21 cellular contexts compared by ENCODE assay signal in genomic region chr15:88098317-88098716, GRCh38.
"Had no signal": no experiment of that assay in that cellular context is flagged by ENCODE, and none has a peak within 500 bp of the region (broad histone marks: within the 10 kb centered on the region; RNA-seq: fewer than 3 reads in every experiment).

No MANE protein-coding gene starts in this region.

- H3K36me3 ChIP-seq: esophagus squamous epithelium, left lung, prostate gland, right atrium auricular region, tibial artery had no signal

- DNase-seq: cortex of kidney; effector memory CD8-positive, alpha-beta T cell; erythroblast; esophagus squamous epithelium; kidney; left lung; mesenchymal stem cell; midbrain; naive thymus-derived CD4-positive, alpha-beta T cell; nucleus accumbens; stimulated activated CD4-positive, alpha-beta T cell treated with anti-CD3 and anti-CD28 coated beads, Interleukin-2, amount 100 ng/mL, for 24 hours; stimulated activated CD4-positive, alpha-beta T cell treated with anti-CD3 and anti-CD28 coated beads, Interleukin-4, amount 100 ng/mL, for 24 hours; stimulated activated naive CD8-positive, alpha-beta T cell treated with anti-CD3 and anti-CD28 coated beads, Interleukin-15, Interleukin-2, amounts not matched to agents 100 U/mL and 50 U/mL, for 24 hours; substantia nigra; testis had no signal

- H3K27ac Mint-ChIP-seq: effector memory CD8-positive, alpha-beta T cell; naive thymus-derived CD4-positive, alpha-beta T cell; stimulated activated effector memory CD8-positive, alpha-beta T cell treated with anti-CD3 and anti-CD28 coated beads, Interleukin-12 subunit alpha, Interleukin-12 subunit beta, amount 100 ng/mL, for 72 hours; type B pancreatic cell had no signal

- H3K27ac ChIP-seq: esophagus squamous epithelium, left lung, prostate gland, right atrium auricular region, testis, tibial artery had no signal

- H3K9me3 ChIP-seq: esophagus squamous epithelium, left lung, prostate gland, right atrium auricular region, testis, tibial artery had no signal

- H3K9me3 Mint-ChIP-seq: effector memory CD8-positive, alpha-beta T cell; nephron; stimulated activated effector memory CD8-positive, alpha-beta T cell treated with anti-CD3 and anti-CD28 coated beads, Interleukin-12 subunit alpha, Interleukin-12 subunit beta, amount 100 ng/mL, for 72 hours; type B pancreatic cell had no signal

- H3K4me3 Mint-ChIP-seq: effector memory CD8-positive, alpha-beta T cell; naive thymus-derived CD4-positive, alpha-beta T cell; nephron; stimulated activated effector memory CD8-positive, alpha-beta T cell treated with anti-CD3 and anti-CD28 coated beads, Interleukin-12 subunit alpha, Interleukin-12 subunit beta, amount 100 ng/mL, for 72 hours; type B pancreatic cell had no signal

- H3K4me3 ChIP-seq: esophagus squamous epithelium, left lung, prostate gland, right atrium auricular region, testis, tibial artery had no signal

- H3K27me3 ChIP-seq: right atrium auricular region, testis, tibial artery had no signal

- H3K4me1 Mint-ChIP-seq: naive thymus-derived CD4-positive, alpha-beta T cell; stimulated activated effector memory CD8-positive, alpha-beta T cell treated with anti-CD3 and anti-CD28 coated beads, Interleukin-12 subunit alpha, Interleukin-12 subunit beta, amount 100 ng/mL, for 72 hours had no signal

- H3K36me3 Mint-ChIP-seq: naive thymus-derived CD4-positive, alpha-beta T cell; stimulated activated effector memory CD8-positive, alpha-beta T cell treated with anti-CD3 and anti-CD28 coated beads, Interleukin-12 subunit alpha, Interleukin-12 subunit beta, amount 100 ng/mL, for 72 hours; type B pancreatic cell had no signal

- H3K4me1 ChIP-seq: esophagus squamous epithelium, left lung, prostate gland, right atrium auricular region, testis had no signal
